ENCODE assay signal across 8 cellular contexts in the genomic region with DNA sequence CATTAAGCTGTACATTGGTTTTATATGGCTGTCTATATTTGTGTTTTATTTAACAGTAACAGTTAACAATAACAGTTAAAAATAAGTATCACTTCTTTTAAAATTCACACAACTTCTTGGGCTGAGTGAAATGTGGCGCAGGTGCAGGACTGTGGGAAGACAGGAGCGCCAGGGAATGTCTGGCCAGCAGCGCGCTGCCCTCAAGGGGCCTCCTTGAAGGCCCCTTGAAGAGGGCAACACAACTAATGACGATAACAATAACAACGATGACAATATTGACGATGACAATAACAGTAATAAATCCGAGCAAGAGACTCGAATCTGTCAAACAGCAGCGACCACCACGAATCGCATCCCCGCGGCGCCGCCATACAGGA. TPM values are rescaled to one million over a fixed set of nuclear protein-coding genes. Genes with fewer than 3 reads are reported as not detected.
DNase-seq lines count a peak whose midpoint lies in the region; ATAC-seq and TF ChIP-seq lines count a peak whose summit lies in the region.

No MANE protein-coding gene starts in this region.

- H3K27ac ChIP-seq in DOHH2 (ENCODE audit: low read depth, low read length) (no peak overlapping the region), psoas muscle (peak overlapping the region; percentile 92)

- H3K36me3 ChIP-seq in DOHH2 (ENCODE audit: control insufficient read depth, low read length) = no peaks in the 10 kb centered on the region
- no peaks in the 10 kb centered on the region for H3K36me3 ChIP-seq in psoas muscle (ENCODE audit: insufficient read depth in 1 of 2, low read depth in 1 of 2)

- H3K27me3 ChIP-seq in DOHH2 (ENCODE audit: control insufficient read depth, low read length) = peaks cover 29% of the 10 kb centered on the region
- no peaks in the 10 kb centered on the region for H3K27me3 ChIP-seq in psoas muscle (ENCODE audit: insufficient read depth in 3 of 3, low read length in 2 of 3)

- H3K9me3 ChIP-seq in DOHH2 (ENCODE audit: control insufficient read depth, insufficient read depth, low read length) (no peaks in the 10 kb centered on the region), psoas muscle (peaks cover 8% of the 10 kb centered on the region)

- H3K4me3 ChIP-seq in DOHH2 (ENCODE audit: low read length) (peak overlapping the region; percentile 75; the same call in 1 of the 2 replicates), psoas muscle (peak overlapping the region; percentile 82)

- no peak for TF ChIP-seq POLR2A in GM18505 (IDR thresholded peaks at IDR 0.05; ENCODE audit: borderline replicate concordance, extremely low read depth, insufficient read depth, insufficient read length)

- 2 to 3% (median 3%) methylated on average over 14 to 16 of the region's 16 CpGs for WGBS in psoas muscle, 3 donors

- no peaks in the 10 kb centered on the region for H3K79me2 ChIP-seq in DOHH2 (ENCODE audit: control insufficient read depth, low read length)

- DNase-seq in foreskin melanocyte (peak; percentile 46), psoas muscle (no peak), NCI-H2196 treated with DMSO at 0.1 percent for 48 hours (lab: John Stamatoyannopoulos, UW; ENCODE audit: unreplicated experiment) (no peak)

- ATAC-seq in SK-N-SH treated with all-trans-retinoic acid at 6 μM for 48 hours = peak; percentile 23
- peak; percentile 71 to 74 (median 72) for ATAC-seq in psoas muscle
- no peak for ATAC-seq in HG02588 (IDR thresholded peaks at IDR 0.05; ENCODE audit: unreplicated experiment)
- ATAC-seq in GM21786 (IDR thresholded peaks at IDR 0.05; ENCODE audit: unreplicated experiment) = no peak
- ATAC-seq in GM18505 (IDR thresholded peaks at IDR 0.05; ENCODE audit: unreplicated experiment) = no peak

- no peaks in the 10 kb centered on the region for H3F3A ChIP-seq in DOHH2 (ENCODE audit: control insufficient read depth, insufficient read depth)

- intact Hi-C loops in psoas muscle (cut with DNase I) = loop anchor here (2.0 to 10.0 kb wide), 5 partner anchors 43 to 230 kb away; a partner anchor contains a TSS

- H3K9me2 ChIP-seq in DOHH2 (replicated peaks; ENCODE audit: control insufficient read depth, low read length) = no peaks in the 10 kb centered on the region

- TF ChIP-seq CTCF in DOHH2 (IDR thresholded peaks at IDR 0.05; ENCODE audit: low read depth, low read length, poor library complexity, severe bottlenecking) (no peak), psoas muscle (IDR thresholded peaks at IDR 0.05) (no peak)

- peaks cover 12% of the 10 kb centered on the region for H3K4me1 ChIP-seq in DOHH2 (ENCODE audit: control insufficient read depth, low read length)
- peaks cover 32% of the 10 kb centered on the region for H3K4me1 ChIP-seq in psoas muscle

- no peaks in the 10 kb centered on the region for H4K20me1 ChIP-seq in DOHH2 (ENCODE audit: control insufficient read depth, insufficient read depth, low read depth, low read length)

- H3K4me2 ChIP-seq in DOHH2 (ENCODE audit: low read length) = peak overlapping the region; percentile 85

TF ChIP-seq in SK-N-SH treated with all-trans-retinoic acid at 6 μM for 48 hours, 23 proteins besides CTCF, POLR2A, EP300 and RAD21:
- TF ChIP-seq ZNF70 (CRISPR knock-in tag; IDR thresholded peaks at IDR 0.05) = no peak
- TF ChIP-seq, protein P1, sequence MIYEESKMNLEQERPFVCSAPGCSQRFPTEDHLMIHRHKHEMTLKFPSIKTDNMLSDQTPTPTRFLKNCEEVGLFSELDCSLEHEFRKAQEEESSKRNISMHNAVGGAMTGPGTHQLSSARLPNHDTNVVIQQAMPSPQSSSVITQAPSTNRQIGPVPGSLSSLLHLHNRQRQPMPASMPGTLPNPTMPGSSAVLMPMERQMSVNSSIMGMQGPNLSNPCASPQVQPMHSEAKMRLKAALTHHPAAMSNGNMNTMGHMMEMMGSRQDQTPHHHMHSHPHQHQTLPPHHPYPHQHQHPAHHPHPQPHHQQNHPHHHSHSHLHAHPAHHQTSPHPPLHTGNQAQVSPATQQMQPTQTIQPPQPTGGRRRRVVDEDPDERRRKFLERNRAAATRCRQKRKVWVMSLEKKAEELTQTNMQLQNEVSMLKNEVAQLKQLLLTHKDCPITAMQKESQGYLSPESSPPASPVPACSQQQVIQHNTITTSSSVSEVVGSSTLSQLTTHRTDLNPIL (CRISPR knock-in tag; IDR thresholded peaks at IDR 0.05; ENCODE audit: low read depth) = no peak
- TF ChIP-seq TOX (CRISPR knock-in tag; IDR thresholded peaks at IDR 0.05; ENCODE audit: borderline replicate concordance) = no peak
- TF ChIP-seq, protein P2, sequence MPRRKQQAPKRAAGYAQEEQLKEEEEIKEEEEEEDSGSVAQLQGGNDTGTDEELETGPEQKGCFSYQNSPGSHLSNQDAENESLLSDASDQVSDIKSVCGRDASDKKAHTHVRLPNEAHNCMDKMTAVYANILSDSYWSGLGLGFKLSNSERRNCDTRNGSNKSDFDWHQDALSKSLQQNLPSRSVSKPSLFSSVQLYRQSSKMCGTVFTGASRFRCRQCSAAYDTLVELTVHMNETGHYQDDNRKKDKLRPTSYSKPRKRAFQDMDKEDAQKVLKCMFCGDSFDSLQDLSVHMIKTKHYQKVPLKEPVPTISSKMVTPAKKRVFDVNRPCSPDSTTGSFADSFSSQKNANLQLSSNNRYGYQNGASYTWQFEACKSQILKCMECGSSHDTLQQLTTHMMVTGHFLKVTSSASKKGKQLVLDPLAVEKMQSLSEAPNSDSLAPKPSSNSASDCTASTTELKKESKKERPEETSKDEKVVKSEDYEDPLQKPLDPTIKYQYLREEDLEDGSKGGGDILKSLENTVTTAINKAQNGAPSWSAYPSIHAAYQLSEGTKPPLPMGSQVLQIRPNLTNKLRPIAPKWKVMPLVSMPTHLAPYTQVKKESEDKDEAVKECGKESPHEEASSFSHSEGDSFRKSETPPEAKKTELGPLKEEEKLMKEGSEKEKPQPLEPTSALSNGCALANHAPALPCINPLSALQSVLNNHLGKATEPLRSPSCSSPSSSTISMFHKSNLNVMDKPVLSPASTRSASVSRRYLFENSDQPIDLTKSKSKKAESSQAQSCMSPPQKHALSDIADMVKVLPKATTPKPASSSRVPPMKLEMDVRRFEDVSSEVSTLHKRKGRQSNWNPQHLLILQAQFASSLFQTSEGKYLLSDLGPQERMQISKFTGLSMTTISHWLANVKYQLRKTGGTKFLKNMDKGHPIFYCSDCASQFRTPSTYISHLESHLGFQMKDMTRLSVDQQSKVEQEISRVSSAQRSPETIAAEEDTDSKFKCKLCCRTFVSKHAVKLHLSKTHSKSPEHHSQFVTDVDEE (CRISPR knock-in tag; IDR thresholded peaks at IDR 0.05) = no peak

RNA-seq across cellular contexts. Expression of a gene that starts 0.4 kb away (rescaled TPM):
- total RNA-seq in psoas muscle = 100 to 1,000 TPM in 1 of 4 donors, 10 to 100 TPM in 3; 45.5 to 134 (median 52.6) TPM
- polyA plus RNA-seq in psoas muscle = 10 to 100 TPM in 2 of 3 donors, 1 to 10 TPM in 1; 5.4 to 16.8 (median 13.2) TPM

Comparison
In these comparisons a context has a peak if more than half of its experiments do, and no peak if none do; other contexts are left out.
1. ATAC-seq: peak in SK-N-SH treated with all-trans-retinoic acid at 6 μM for 48 hours (single experiment) and psoas muscle (4 of 4); none in HG02588 (single experiment), GM21786 (single experiment) and GM18505 (single experiment).